In the genomic region with DNA sequence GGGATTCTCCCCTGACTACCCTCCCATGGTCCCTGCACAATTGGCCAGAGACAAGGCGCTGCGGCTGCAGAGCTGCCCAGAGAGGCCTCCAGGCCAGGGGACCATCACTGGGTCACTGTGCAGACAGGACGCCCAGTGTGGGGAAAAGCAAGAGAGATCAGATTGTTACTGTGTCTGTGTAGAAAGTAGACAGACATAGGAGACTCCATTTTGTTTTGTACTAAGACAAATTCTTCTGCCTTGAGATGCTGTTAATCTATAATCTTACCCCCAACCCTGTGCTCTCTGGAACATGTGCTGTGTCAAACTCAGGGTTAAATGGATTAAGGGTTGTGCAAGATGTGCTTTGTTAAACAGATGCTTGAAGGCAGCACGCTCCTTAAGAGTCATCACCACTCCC, we compare ENCODE assay signal across 8 cellular contexts.
DNase-seq lines count a peak whose midpoint lies in the region; ATAC-seq and TF ChIP-seq lines count a peak whose summit lies in the region.
"Not testable (repeated sequence)": the region's sequence is repeated elsewhere in the genome, so short reads cannot be mapped to it uniquely, and the experiment has no call there.

No MANE protein-coding gene starts in this region.

- H3K9me3 ChIP-seq in CD4-positive, alpha-beta T cell (ENCODE audit: control insufficient read depth, low read length); Loucy (ENCODE audit: insufficient read depth, low read depth, low read length); upper lobe of right lung: not testable (repeated sequence)

- not testable (repeated sequence) for H3F3A ChIP-seq in Loucy (ENCODE audit: low read depth)

- not testable (repeated sequence) for H4K20me1 ChIP-seq in Loucy (ENCODE audit: insufficient read depth, low read length, poor library complexity, severe bottlenecking)

- not testable (repeated sequence) for H2AFZ ChIP-seq in Loucy (ENCODE audit: low read length)

- not testable (repeated sequence) for H3K27me3 ChIP-seq in CD4-positive, alpha-beta T cell (ENCODE audit: control insufficient read depth, insufficient read depth, low read length); Loucy (ENCODE audit: insufficient read depth, low read length, poor library complexity, severe bottlenecking); kidney epithelial cell (ENCODE audit: control insufficient read depth, insufficient read depth, low read length); upper lobe of right lung

- H3K27ac ChIP-seq in CD4-positive, alpha-beta T cell (ENCODE audit: low read depth, low read length); upper lobe of right lung: not testable (repeated sequence)

- H3K27me3 Mint-ChIP-seq in CD4-positive, alpha-beta T cell; activated CD4-positive, alpha-beta memory T cell treated with anti-CD3 and anti-CD28 coated beads for 36 hours; activated naive CD8-positive, alpha-beta T cell treated with anti-CD3 and anti-CD28 coated beads for 36 hours; natural killer cell (ENCODE audit: low read depth in 2 of 2): not testable (repeated sequence)

- DNase-seq in CD4-positive, alpha-beta T cell; activated CD4-positive, alpha-beta memory T cell treated with anti-CD3 and anti-CD28 coated beads for 36 hours; activated naive CD8-positive, alpha-beta T cell treated with anti-CD3 and anti-CD28 coated beads for 36 hours; epithelial cell of esophagus (ENCODE audit: low read depth); kidney epithelial cell (ENCODE audit: low read depth); natural killer cell; upper lobe of right lung: not testable (repeated sequence)

- peak overlapping the region; percentile 100 for H3K4me3 Mint-ChIP-seq in CD4-positive, alpha-beta T cell
- H3K4me3 Mint-ChIP-seq in activated CD4-positive, alpha-beta memory T cell treated with anti-CD3 and anti-CD28 coated beads for 36 hours: peak overlapping the region; percentile 94
- H3K4me3 Mint-ChIP-seq in activated naive CD8-positive, alpha-beta T cell treated with anti-CD3 and anti-CD28 coated beads for 36 hours: peak overlapping the region; percentile 63
- peak overlapping the region; percentile 100 for H3K4me3 Mint-ChIP-seq in natural killer cell

- ATAC-seq in CD4-positive, alpha-beta T cell (ENCODE audit: poor library complexity); natural killer cell; upper lobe of right lung: not testable (repeated sequence)

- H3K4me3 ChIP-seq in Loucy (ENCODE audit: low read length, poor library complexity, severe bottlenecking): peak overlapping the region; percentile 79
- peak overlapping the region; percentile 25 for H3K4me3 ChIP-seq in epithelial cell of esophagus (ENCODE audit: low read length)
- H3K4me3 ChIP-seq in kidney epithelial cell (ENCODE audit: low read depth, low read length): peak overlapping the region; percentile 39
- H3K4me3 ChIP-seq in upper lobe of right lung: peak overlapping the region; percentile 53

- CTCF ChIA-PET in CD4-positive, alpha-beta T cell (lab: Charles Lee); activated CD4-positive, alpha-beta memory T cell treated with anti-CD3 and anti-CD28 coated beads for 36 hours (lab: Charles Lee): not testable (repeated sequence)

- peaks cover 42% of the 10 kb centered on the region for H3K4me1 Mint-ChIP-seq in CD4-positive, alpha-beta T cell (ENCODE audit: low read depth)
- H3K4me1 Mint-ChIP-seq in activated CD4-positive, alpha-beta memory T cell treated with anti-CD3 and anti-CD28 coated beads for 36 hours (ENCODE audit: low read depth): peaks cover 18% of the 10 kb centered on the region
- peaks cover 14% of the 10 kb centered on the region for H3K4me1 Mint-ChIP-seq in activated naive CD8-positive, alpha-beta T cell treated with anti-CD3 and anti-CD28 coated beads for 36 hours
- peaks cover 4 to 38% of the 10 kb centered on the region in 2 donors for H3K4me1 Mint-ChIP-seq in natural killer cell

- intact Hi-C loops in CD4-positive, alpha-beta T cell (cut with DNase I, micrococcal nuclease): loop anchor here (2.0 to 5.0 kb wide), 2 partner anchors 37 to 61 kb away; partner anchors contain the start of gene ZNF429 (in 1 of the 2)
- intact Hi-C loops in activated CD4-positive, alpha-beta memory T cell treated with anti-CD3 and anti-CD28 coated beads for 36 hours (cut with micrococcal nuclease): loop anchor here (2.0 to 10.0 kb wide), 5 partner anchors 63 to 1401 kb away; partner anchors contain the start of genes ZNF100, ZNF429, ZNF43 and ZNF486
- intact Hi-C loops in natural killer cell (cut with micrococcal nuclease); upper lobe of right lung (cut with DNase I): not testable (repeated sequence)

- not testable (repeated sequence) for TF ChIP-seq CTCF in CD4-positive, alpha-beta T cell (IDR thresholded peaks at IDR 0.05); Loucy (conservative IDR thresholded peaks at IDR 0.05; ENCODE audit: low read length); epithelial cell of esophagus (IDR thresholded peaks at IDR 0.05; ENCODE audit: insufficient read depth, low read depth, low read length, missing control alignments); kidney epithelial cell (IDR thresholded peaks at IDR 0.05; ENCODE audit: insufficient read depth, low read length, poor library complexity, severe bottlenecking); natural killer cell (IDR thresholded peaks at IDR 0.05); upper lobe of right lung (IDR thresholded peaks at IDR 0.05)

- peak overlapping the region; percentile 99 for H3K27ac Mint-ChIP-seq in CD4-positive, alpha-beta T cell
- H3K27ac Mint-ChIP-seq in activated CD4-positive, alpha-beta memory T cell treated with anti-CD3 and anti-CD28 coated beads for 36 hours: not testable (repeated sequence)
- H3K27ac Mint-ChIP-seq in activated naive CD8-positive, alpha-beta T cell treated with anti-CD3 and anti-CD28 coated beads for 36 hours: peak overlapping the region; percentile 38
- H3K27ac Mint-ChIP-seq in natural killer cell: peak overlapping the region; percentile 60 to 100

- H3K36me3 ChIP-seq in Loucy (ENCODE audit: insufficient read depth, low read length); kidney epithelial cell (ENCODE audit: control insufficient read depth, insufficient read depth, low read length); upper lobe of right lung: not testable (repeated sequence)

- H3K9me2 ChIP-seq in Loucy (replicated peaks; ENCODE audit: low read depth, low read length): not testable (repeated sequence)

- POLR2A ChIA-PET in CD4-positive, alpha-beta T cell (lab: Charles Lee): interaction anchor here (1.4 to 2.2 kb wide), 2 partner anchors 12 to 62 kb away, joined by 8 to 11 read pairs; partner anchors contain the start of gene ZNF429
- POLR2A ChIA-PET in activated CD4-positive, alpha-beta memory T cell treated with anti-CD3 and anti-CD28 coated beads for 36 hours (lab: Charles Lee): not testable (repeated sequence)

- H3K36me3 Mint-ChIP-seq in CD4-positive, alpha-beta T cell (ENCODE audit: low read depth): peaks cover 50% of the 10 kb centered on the region
- peaks cover 33% of the 10 kb centered on the region for H3K36me3 Mint-ChIP-seq in activated CD4-positive, alpha-beta memory T cell treated with anti-CD3 and anti-CD28 coated beads for 36 hours
- peaks cover 37% of the 10 kb centered on the region for H3K36me3 Mint-ChIP-seq in activated naive CD8-positive, alpha-beta T cell treated with anti-CD3 and anti-CD28 coated beads for 36 hours
- not testable (repeated sequence) for H3K36me3 Mint-ChIP-seq in natural killer cell

- not testable (repeated sequence) for H3K9me3 Mint-ChIP-seq in CD4-positive, alpha-beta T cell
- H3K9me3 Mint-ChIP-seq in activated CD4-positive, alpha-beta memory T cell treated with anti-CD3 and anti-CD28 coated beads for 36 hours: peaks cover 14% of the 10 kb centered on the region
- peaks cover 32% of the 10 kb centered on the region for H3K9me3 Mint-ChIP-seq in activated naive CD8-positive, alpha-beta T cell treated with anti-CD3 and anti-CD28 coated beads for 36 hours
- H3K9me3 Mint-ChIP-seq in natural killer cell: peaks cover 0 to 15% of the 10 kb centered on the region in 2 donors

- peak overlapping the region; percentile 90 for H3K9ac ChIP-seq in Loucy (ENCODE audit: low read depth, low read length, poor library complexity, severe bottlenecking)

- H3K79me2 ChIP-seq in Loucy (ENCODE audit: insufficient read depth, low read length): not testable (repeated sequence)

- peak overlapping the region; percentile 58 for H3K4me2 ChIP-seq in Loucy (ENCODE audit: low read depth, low read length, poor library complexity, severe bottlenecking)

- not testable (repeated sequence) for H3K4me1 ChIP-seq in Loucy (ENCODE audit: insufficient read depth, low read length, poor library complexity, severe bottlenecking); upper lobe of right lung

Comparison
In these comparisons a context has a peak if more than half of its experiments do, and no peak if none do; other contexts are left out.
1. H3K4me3 ChIP-seq: peak in every context shown above with its lines; median percentile 79 in Loucy; 53 in upper lobe of right lung; 39 in kidney epithelial cell; 25 in epithelial cell of esophagus.